Comparison of ENCODE assay signal across 17 cellular contexts in genomic region chr7:590731-591551, GRCh38.
DNase-seq lines count a peak whose midpoint lies in the region; ATAC-seq and TF ChIP-seq lines count a peak whose summit lies in the region.
"Had no signal": no experiment of that assay in that cellular context is flagged by ENCODE, and none has a peak within 500 bp of the region (broad histone marks: within the 10 kb centered on the region; RNA-seq: fewer than 3 reads in every experiment).

No MANE protein-coding gene starts in this region.

- POLR2A ChIA-PET in activated CD8-positive, alpha-beta T cell treated with anti-CD3 and anti-CD28 coated beads for 36 hours (lab: Charles Lee), result no interaction called here

- peak overlapping the region in 1 of 2 donors; percentile 8 for H3K4me3 ChIP-seq in right atrium auricular region
- no peak overlapping the region for H3K4me3 ChIP-seq in uterus
- H3K4me3 ChIP-seq: A549 had no signal

- H3K27ac Mint-ChIP-seq in chondrocyte (ENCODE audit: unreplicated experiment), result peak overlapping the region; percentile 77
- no peak overlapping the region for H3K27ac Mint-ChIP-seq in activated CD4-positive, alpha-beta T cell treated with anti-CD3 and anti-CD28 coated beads, Interleukin-2, amount 10 ng/mL, durations not matched to agents 24 days and 14 days
- H3K27ac Mint-ChIP-seq in activated CD8-positive, alpha-beta T cell treated with anti-CD3 and anti-CD28 coated beads for 36 hours, result no peak overlapping the region
- H3K27ac Mint-ChIP-seq: activated CD4-positive, alpha-beta memory T cell treated with anti-CD3 and anti-CD28 coated beads, Interleukin-2, amount 10 ng/mL, durations not matched to agents 7 days and 5 days; activated T-helper 2 cell treated with anti-CD3 and anti-CD28 coated beads, Interferon-gamma antibody, Interleukin-2, Interleukin-4, amounts not matched to agents 10 μg/mL and 5 μg/mL and 100 μg/mL, durations not matched to agents 14 hours and 24 hours and 36 hours; type B pancreatic cell had no signal

- no peak overlapping the region for H3K4me3 Mint-ChIP-seq in chondrocyte (ENCODE audit: unreplicated experiment)
- H3K4me3 Mint-ChIP-seq in activated CD4-positive, alpha-beta T cell treated with anti-CD3 and anti-CD28 coated beads, Interleukin-2, amount 10 ng/mL, durations not matched to agents 24 days and 14 days, result no peak overlapping the region
- H3K4me3 Mint-ChIP-seq in activated CD8-positive, alpha-beta T cell treated with anti-CD3 and anti-CD28 coated beads for 36 hours, result no peak overlapping the region
- H3K4me3 Mint-ChIP-seq: activated CD4-positive, alpha-beta memory T cell treated with anti-CD3 and anti-CD28 coated beads, Interleukin-2, amount 10 ng/mL, durations not matched to agents 7 days and 5 days; type B pancreatic cell had no signal

- CTCF ChIA-PET in activated CD8-positive, alpha-beta T cell treated with anti-CD3 and anti-CD28 coated beads for 36 hours (lab: Charles Lee), result no interaction called here

- H3K4me1 Mint-ChIP-seq in chondrocyte (ENCODE audit: low read depth), result peaks cover 37% of the 10 kb centered on the region
- peaks cover 23% of the 10 kb centered on the region for H3K4me1 Mint-ChIP-seq in activated CD4-positive, alpha-beta T cell treated with anti-CD3 and anti-CD28 coated beads, Interleukin-2, amount 10 ng/mL, durations not matched to agents 24 days and 14 days
- peaks cover 39% of the 10 kb centered on the region for H3K4me1 Mint-ChIP-seq in activated CD8-positive, alpha-beta T cell treated with anti-CD3 and anti-CD28 coated beads for 36 hours (ENCODE audit: low read depth)

- H3K36me3 ChIP-seq in right atrium auricular region (no peaks in the 10 kb centered on the region), uterus (no peaks in the 10 kb centered on the region)

- no peak for TF ChIP-seq POLR2A in uterus (IDR thresholded peaks at IDR 0.05)

- H3K4me1 ChIP-seq in right atrium auricular region (peaks cover 0 to 40% of the 10 kb centered on the region in 2 donors), uterus (peaks cover 0 to 11% of the 10 kb centered on the region in 2 donors)
- H3K4me1 ChIP-seq: A549 had no signal

- H3K27me3 ChIP-seq in right atrium auricular region (no peaks in the 10 kb centered on the region), uterus (no peaks in the 10 kb centered on the region)
- H3K27me3 ChIP-seq: foreskin keratinocyte had no signal

- intact Hi-C loops in Right ventricle myocardium inferior (cut with DNase I), result no loop called here
- intact Hi-C loops in uterus (cut with DNase I; ENCODE audit: low total_unique reads), result loop anchor here (5.0 kb wide), 1 partner anchor 69 kb away; no protein-coding TSS in a partner anchor
- intact Hi-C loops in activated CD4-positive, alpha-beta T cell treated with anti-CD3 and anti-CD28 coated beads, Interleukin-2, amount 10 ng/mL, durations not matched to agents 24 days and 14 days (cut with micrococcal nuclease), result no loop called here
- intact Hi-C loops in activated CD8-positive, alpha-beta T cell treated with anti-CD3 and anti-CD28 coated beads for 36 hours (cut with micrococcal nuclease), result no loop called here

- H3K27ac ChIP-seq in right atrium auricular region (peak overlapping the region in 1 of 2 donors; percentile 11), uterus (peak overlapping the region; percentile 62 to 67)
- H3K27ac ChIP-seq: A549, foreskin keratinocyte had no signal

- no peak for ATAC-seq in Right ventricle myocardium inferior
- ATAC-seq in activated CD8-positive, alpha-beta T cell treated with anti-CD3 and anti-CD28 coated beads for 36 hours, result no peak
- ATAC-seq: A549, foreskin keratinocyte, SK-N-SH treated with all-trans-retinoic acid at 6 μM for 48 hours had no signal

- H3K27me3 Mint-ChIP-seq in chondrocyte (ENCODE audit: low read depth), result no peaks in the 10 kb centered on the region
- no peaks in the 10 kb centered on the region for H3K27me3 Mint-ChIP-seq in activated CD4-positive, alpha-beta T cell treated with anti-CD3 and anti-CD28 coated beads, Interleukin-2, amount 10 ng/mL, durations not matched to agents 24 days and 14 days
- H3K27me3 Mint-ChIP-seq in activated CD8-positive, alpha-beta T cell treated with anti-CD3 and anti-CD28 coated beads for 36 hours, result no peaks in the 10 kb centered on the region
- H3K27me3 Mint-ChIP-seq: activated CD4-positive, alpha-beta memory T cell treated with anti-CD3 and anti-CD28 coated beads, Interleukin-2, amount 10 ng/mL, durations not matched to agents 7 days and 5 days; type B pancreatic cell had no signal

- no peak for TF ChIP-seq CTCF in right atrium auricular region (IDR thresholded peaks at IDR 0.05)
- no peak for TF ChIP-seq CTCF in chondrocyte (IDR thresholded peaks at IDR 0.05)
- no peak for TF ChIP-seq CTCF in uterus (IDR thresholded peaks at IDR 0.05)
- no peak for TF ChIP-seq CTCF in activated CD8-positive, alpha-beta T cell treated with anti-CD3 and anti-CD28 coated beads for 36 hours (IDR thresholded peaks at IDR 0.05)

- DNase-seq in Right ventricle myocardium inferior (ENCODE audit: missing footprints), result peak; percentile 47
- DNase-seq in right atrium auricular region (ENCODE audit: low spot score), result no peak
- no peak for DNase-seq in chondrocyte (ENCODE audit: low spot score)
- DNase-seq in myocyte (ENCODE audit: low read depth), result peak; percentile 86
- peak; percentile 54 to 64 for DNase-seq in uterus
- DNase-seq in T1000 (lab: John Stamatoyannopoulos, UW), result no peak
- DNase-seq in activated CD4-positive, alpha-beta T cell treated with anti-CD3 and anti-CD28 coated beads, Interleukin-2, amount 10 ng/mL, durations not matched to agents 24 days and 14 days, result no peak
- no peak for DNase-seq in activated CD8-positive, alpha-beta T cell treated with anti-CD3 and anti-CD28 coated beads for 36 hours
- DNase-seq: activated CD4-positive, alpha-beta memory T cell treated with anti-CD3 and anti-CD28 coated beads, Interleukin-2, amount 10 ng/mL, durations not matched to agents 7 days and 5 days; effector CD8-positive, alpha-beta T cell; NCI-H1048; stimulated activated CD8-positive, alpha-beta memory T cell treated with anti-CD3 and anti-CD28 coated beads, Interleukin-4, amount 100 ng/mL, for 48 hours had no signal

- no peaks in the 10 kb centered on the region for H3K9me3 ChIP-seq in right atrium auricular region
- H3K9me3 ChIP-seq in uterus, result no peaks in the 10 kb centered on the region
- H3K9me3 ChIP-seq: A549 had no signal

- peaks cover 10% of the 10 kb centered on the region for H3K9me3 Mint-ChIP-seq in chondrocyte (ENCODE audit: low read depth)
- peaks cover 22% of the 10 kb centered on the region for H3K9me3 Mint-ChIP-seq in activated CD4-positive, alpha-beta T cell treated with anti-CD3 and anti-CD28 coated beads, Interleukin-2, amount 10 ng/mL, durations not matched to agents 24 days and 14 days
- peaks cover 18% of the 10 kb centered on the region for H3K9me3 Mint-ChIP-seq in activated CD8-positive, alpha-beta T cell treated with anti-CD3 and anti-CD28 coated beads for 36 hours

- H3K36me3 Mint-ChIP-seq in chondrocyte (ENCODE audit: low read depth), result peaks cover 8% of the 10 kb centered on the region
- H3K36me3 Mint-ChIP-seq in activated CD4-positive, alpha-beta T cell treated with anti-CD3 and anti-CD28 coated beads, Interleukin-2, amount 10 ng/mL, durations not matched to agents 24 days and 14 days (ENCODE audit: low read depth), result peaks cover 35% of the 10 kb centered on the region
- H3K36me3 Mint-ChIP-seq in activated CD8-positive, alpha-beta T cell treated with anti-CD3 and anti-CD28 coated beads for 36 hours (ENCODE audit: low read depth), result peaks cover 61% of the 10 kb centered on the region

Comparison
In these comparisons a context has a peak if more than half of its experiments do, and no peak if none do; other contexts are left out.
1. DNase-seq: peak in Right ventricle myocardium inferior (single experiment), myocyte (single experiment) and uterus (2 of 2); none in right atrium auricular region (single experiment), chondrocyte (single experiment), T1000 (single experiment), activated CD4-positive, alpha-beta T cell treated with anti-CD3 and anti-CD28 coated beads, Interleukin-2, amount 10 ng/mL, durations not matched to agents 24 days and 14 days (single experiment) and activated CD8-positive, alpha-beta T cell treated with anti-CD3 and anti-CD28 coated beads for 36 hours (single experiment).